Comparison of ENCODE assay signal across 8 cellular contexts in the genomic region with DNA sequence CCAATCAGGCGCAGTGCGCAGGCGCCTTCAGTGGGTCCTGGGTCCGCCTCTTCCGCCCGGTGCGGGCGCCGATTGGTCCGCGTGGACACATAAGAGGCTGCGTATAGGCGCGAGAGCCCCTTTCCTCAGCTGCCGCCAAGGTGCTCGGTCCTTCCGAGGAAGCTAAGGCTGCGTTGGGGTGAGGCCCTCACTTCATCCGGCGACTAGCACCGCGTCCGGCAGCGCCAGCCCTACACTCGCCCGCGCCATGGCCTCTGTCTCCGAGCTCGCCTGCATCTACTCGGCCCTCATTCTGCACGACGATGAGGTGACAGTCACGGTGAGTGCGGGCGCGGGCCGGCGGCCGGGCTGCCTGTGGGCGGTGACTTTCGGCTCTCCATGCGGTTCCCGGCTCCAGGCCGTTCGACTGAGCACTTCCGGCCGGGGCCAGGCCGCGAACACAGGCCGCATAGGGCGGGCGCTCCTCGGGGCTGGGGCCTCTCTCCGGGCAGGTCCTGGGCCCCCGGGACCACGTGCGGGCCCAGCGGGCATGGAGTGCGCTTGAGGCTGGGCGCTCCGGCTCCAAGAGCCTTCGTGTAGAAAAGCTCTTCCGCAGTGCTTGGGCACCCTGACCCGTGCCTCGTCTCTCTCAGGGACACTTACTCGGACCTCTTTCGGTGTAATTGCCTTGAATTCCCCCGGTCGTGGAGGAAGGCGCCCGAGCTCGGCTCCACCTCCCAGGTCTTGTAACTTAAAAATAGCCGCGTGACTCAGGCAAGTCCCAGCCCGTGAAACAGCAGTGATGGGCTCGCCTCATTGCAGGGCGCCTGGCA. TPM values are rescaled to one million over a fixed set of nuclear protein-coding genes. Genes with fewer than 3 reads are reported as not detected.
DNase-seq lines count a peak whose midpoint lies in the region; ATAC-seq and TF ChIP-seq lines count a peak whose summit lies in the region.

A gene (plus strand): TSS at position 117 of the 812 bp plus-strand sequence. CDS start 131 bp downstream, at position 248.

- H3K27ac ChIP-seq in coronary artery, result peak within 1 kb of the TSS; percentile 82 to 98

- no peaks in the 10 kb centered on the region for H3K27me3 Mint-ChIP-seq in activated CD4-positive, alpha-beta T cell treated with anti-CD3 and anti-CD28 coated beads, Interleukin-2, amount 10 ng/mL, durations not matched to agents 24 days and 14 days

- peak within 1 kb of the TSS; percentile 100 for H3K27ac Mint-ChIP-seq in activated CD4-positive, alpha-beta T cell treated with anti-CD3 and anti-CD28 coated beads, Interleukin-2, amount 10 ng/mL, durations not matched to agents 24 days and 14 days

- H3K4me3 Mint-ChIP-seq in activated CD4-positive, alpha-beta T cell treated with anti-CD3 and anti-CD28 coated beads, Interleukin-2, amount 10 ng/mL, durations not matched to agents 24 days and 14 days, result peak within 1 kb of the TSS; percentile 99

- H3K9me3 Mint-ChIP-seq in activated CD4-positive, alpha-beta T cell treated with anti-CD3 and anti-CD28 coated beads, Interleukin-2, amount 10 ng/mL, durations not matched to agents 24 days and 14 days, result no peaks in the 10 kb centered on the region

- DNase-seq in AML-193 (lab: John Stamatoyannopoulos, UW) (peak; percentile 88 to 92), NCI-H524 treated with DMSO at 0.1 percent for 48 hours (lab: John Stamatoyannopoulos, UW) (peak; percentile 68), coronary artery (ENCODE audit: low spot score) (peak; percentile 96), left colon (peak; percentile 95 to 98)
- peak; percentile 99 for DNase-seq in activated CD4-positive, alpha-beta T cell treated with anti-CD3 and anti-CD28 coated beads, Interleukin-2, amount 10 ng/mL, durations not matched to agents 24 days and 14 days
- DNase-seq in stimulated activated CD4-positive, alpha-beta T cell treated with anti-CD3 and anti-CD28 coated beads, Interleukin-1b, Interleukin-23, amount 100 ng/mL, for 48 hours, result peak; percentile 96

- no peak for TF ChIP-seq CTCF in coronary artery (IDR thresholded peaks at IDR 0.05)

- intact Hi-C loops in activated CD4-positive, alpha-beta T cell treated with anti-CD3 and anti-CD28 coated beads, Interleukin-2, amount 10 ng/mL, durations not matched to agents 24 days and 14 days (cut with micrococcal nuclease), result loop anchor here (1.0 to 2.0 kb wide), 5 partner anchors 9 to 646 kb away; a partner anchor contains a TSS
- intact Hi-C loops in left colon (cut with DNase I, micrococcal nuclease), result no loop called here

- peak within 1 kb of the TSS; percentile 97 for H3K4me3 ChIP-seq in coronary artery

- peaks cover 55% of the 10 kb centered on the region for H3K36me3 Mint-ChIP-seq in activated CD4-positive, alpha-beta T cell treated with anti-CD3 and anti-CD28 coated beads, Interleukin-2, amount 10 ng/mL, durations not matched to agents 24 days and 14 days (ENCODE audit: low read depth)

- peak; percentile 100 for TF ChIP-seq POLR2A in GM19099 (IDR thresholded peaks at IDR 0.05; ENCODE audit: extremely low read depth, insufficient read length, low read depth)

- ATAC-seq in HG03432 (IDR thresholded peaks at IDR 0.05; ENCODE audit: unreplicated experiment) (peak; percentile 84), left colon (peak; percentile 85)

- peaks cover 35% of the 10 kb centered on the region for H3K4me1 Mint-ChIP-seq in activated CD4-positive, alpha-beta T cell treated with anti-CD3 and anti-CD28 coated beads, Interleukin-2, amount 10 ng/mL, durations not matched to agents 24 days and 14 days

RNA-seq across cellular contexts. Expression of the gene that starts here (rescaled TPM):
- total RNA-seq in activated CD4-positive, alpha-beta T cell treated with anti-CD3 and anti-CD28 coated beads, Interleukin-2, amount 10 ng/mL, durations not matched to agents 24 days and 14 days, result 1,827 and 1,829 TPM in 2 replicates
- total RNA-seq in left colon, result 1,000 to 10,000 TPM; 1,228 to 1,338 TPM

Comparison
In these comparisons a context has a peak if more than half of its experiments do, and no peak if none do; other contexts are left out.
1. Peak in every context shown above with its lines: DNase-seq, ATAC-seq, H3K4me3 ChIP-seq and H3K27ac ChIP-seq.